In genomic region chr2:71510196-71510807, GRCh38 we compare ENCODE assay signal across 8 cellular contexts. TPM values are rescaled to one million over a fixed set of nuclear protein-coding genes. Genes with fewer than 3 reads are reported as not detected.
DNase-seq lines count a peak whose midpoint lies in the region; ATAC-seq and TF ChIP-seq lines count a peak whose summit lies in the region.

No MANE protein-coding gene starts in this region.

- H3K9me3 ChIP-seq in Karpas-422 (ENCODE audit: low read length) (no peaks in the 10 kb centered on the region), heart left ventricle (no peaks in the 10 kb centered on the region)

- TF ChIP-seq CTCF in heart left ventricle (IDR thresholded peaks at IDR 0.05), result peak; percentile 82 to 97 (median 91)

- no peak overlapping the region for H3K4me3 Mint-ChIP-seq in activated naive CD8-positive, alpha-beta T cell treated with anti-CD3 and anti-CD28 coated beads for 36 hours

- intact Hi-C loops in Right ventricle myocardium inferior (cut with DNase I), result loop anchor here (1.0 to 2.0 kb wide), 3 partner anchors 49 to 354 kb away; no protein-coding TSS in a partner anchor
- intact Hi-C loops in cardiac septum (cut with DNase I), result loop anchor here (1.0 to 10.0 kb wide), 3 partner anchors 49 to 356 kb away; no protein-coding TSS in a partner anchor
- intact Hi-C loops in heart left ventricle (cut with DNase I), result loop anchor here (1.0 to 5.0 kb wide), 12 partner anchors 49 to 353 kb away; partner anchors contain the start of gene PAIP2B (in 1 of the 10)

- H3K27me3 ChIP-seq in Karpas-422 (ENCODE audit: low read length), result no peaks in the 10 kb centered on the region
- no peaks in the 10 kb centered on the region for H3K27me3 ChIP-seq in heart left ventricle

- DNase-seq in Right ventricle myocardium inferior (ENCODE audit: missing footprints) (peak; percentile 82), cardiac septum (ENCODE audit: low spot score) (no peak), Karpas-422 (peak; percentile 89), SKM-1 treated with dmso at 0.1 percent for 144 hours (lab: John Stamatoyannopoulos, UW; ENCODE audit: unreplicated experiment) (peak; percentile 35), heart left ventricle (peak in 4 of 5 donors; percentile 62 to 71 (median 66)), pulmonary artery endothelial cell (ENCODE audit: low read depth, low spot score) (peak; percentile 29)
- peak; percentile 63 for DNase-seq in activated naive CD8-positive, alpha-beta T cell treated with anti-CD3 and anti-CD28 coated beads for 36 hours

- H3K36me3 ChIP-seq in Karpas-422 (ENCODE audit: insufficient read depth, low read length) (no peaks in the 10 kb centered on the region), heart left ventricle (peaks cover 0 to 31% (median 7%) of the 10 kb centered on the region in 9 donors)

- H3K4me3 ChIP-seq in Karpas-422 (ENCODE audit: low read length) (no peak overlapping the region), heart left ventricle (no peak overlapping the region)

- no peaks in the 10 kb centered on the region for H4K20me1 ChIP-seq in Karpas-422 (ENCODE audit: insufficient read depth, low read depth, low read length)

- H3K4me2 ChIP-seq in Karpas-422 (ENCODE audit: low read depth, low read length, poor library complexity, severe bottlenecking), result no peak overlapping the region

- no peak overlapping the region for H3K9ac ChIP-seq in Karpas-422 (ENCODE audit: low read length)

- H3K36me3 Mint-ChIP-seq in activated naive CD8-positive, alpha-beta T cell treated with anti-CD3 and anti-CD28 coated beads for 36 hours, result no peaks in the 10 kb centered on the region

- H3K27ac Mint-ChIP-seq in activated naive CD8-positive, alpha-beta T cell treated with anti-CD3 and anti-CD28 coated beads for 36 hours, result no peak overlapping the region

- no peak overlapping the region for H2AFZ ChIP-seq in Karpas-422 (ENCODE audit: low read length)

- peaks cover 2% of the 10 kb centered on the region for H3K4me1 Mint-ChIP-seq in activated naive CD8-positive, alpha-beta T cell treated with anti-CD3 and anti-CD28 coated beads for 36 hours

- no peak for TF ChIP-seq POLR2A in heart left ventricle (IDR thresholded peaks at IDR 0.05)

- H3K9me3 Mint-ChIP-seq in activated naive CD8-positive, alpha-beta T cell treated with anti-CD3 and anti-CD28 coated beads for 36 hours, result no peaks in the 10 kb centered on the region

- H3K4me1 ChIP-seq in Karpas-422 (ENCODE audit: low read length), result no peaks in the 10 kb centered on the region
- H3K4me1 ChIP-seq in heart left ventricle, result peaks cover under 1 to 25% (median 10%) of the 10 kb centered on the region in 12 donors

- H3K27ac ChIP-seq in Karpas-422 (ENCODE audit: low read length), result no peak overlapping the region
- H3K27ac ChIP-seq in heart left ventricle, result no peak overlapping the region

- WGBS in heart left ventricle, 4 donors, result 15 to 25% (median 20%) methylated on average over 6 of the region's 6 CpGs

- peaks cover 3% of the 10 kb centered on the region for H3K27me3 Mint-ChIP-seq in activated naive CD8-positive, alpha-beta T cell treated with anti-CD3 and anti-CD28 coated beads for 36 hours

- ATAC-seq in Right ventricle myocardium inferior (peak; percentile 63), heart left ventricle (peak in 3 of 4 donors; percentile 48 to 62 (median 62)), HG03280 (IDR thresholded peaks at IDR 0.05; ENCODE audit: unreplicated experiment) (no peak)

- H3K79me2 ChIP-seq in Karpas-422 (ENCODE audit: low read length), result no peaks in the 10 kb centered on the region

- H3K9me2 ChIP-seq in Karpas-422 (replicated peaks; ENCODE audit: insufficient read depth, low read length), result no peaks in the 10 kb centered on the region

RNA-seq across cellular contexts. Expression of gene DYSF, which starts 56.9 kb away (rescaled TPM):
- total RNA-seq in Right ventricle myocardium inferior, result 57.8 TPM
- 82.8 TPM for total RNA-seq in cardiac septum
- total RNA-seq in Karpas-422 (2014; rRNA removed; shearing (Covaris generic); ENCODE audit: low replicate concordance), result not detected in 2 replicates
- total RNA-seq in activated naive CD8-positive, alpha-beta T cell treated with anti-CD3 and anti-CD28 coated beads for 36 hours, result 1 to 10 TPM; 4.3 to 5.5 TPM
- 10 to 100 TPM; 51.8 to 99.9 (median 80.4) TPM for total RNA-seq in heart left ventricle
- 10 to 100 TPM; 25.5 to 33.6 TPM for polyA plus RNA-seq in heart left ventricle
- 82.1 and 110 TPM in 2 replicates for total RNA-seq in pulmonary artery endothelial cell
